8 cellular contexts compared by ENCODE assay signal in the genomic region with DNA sequence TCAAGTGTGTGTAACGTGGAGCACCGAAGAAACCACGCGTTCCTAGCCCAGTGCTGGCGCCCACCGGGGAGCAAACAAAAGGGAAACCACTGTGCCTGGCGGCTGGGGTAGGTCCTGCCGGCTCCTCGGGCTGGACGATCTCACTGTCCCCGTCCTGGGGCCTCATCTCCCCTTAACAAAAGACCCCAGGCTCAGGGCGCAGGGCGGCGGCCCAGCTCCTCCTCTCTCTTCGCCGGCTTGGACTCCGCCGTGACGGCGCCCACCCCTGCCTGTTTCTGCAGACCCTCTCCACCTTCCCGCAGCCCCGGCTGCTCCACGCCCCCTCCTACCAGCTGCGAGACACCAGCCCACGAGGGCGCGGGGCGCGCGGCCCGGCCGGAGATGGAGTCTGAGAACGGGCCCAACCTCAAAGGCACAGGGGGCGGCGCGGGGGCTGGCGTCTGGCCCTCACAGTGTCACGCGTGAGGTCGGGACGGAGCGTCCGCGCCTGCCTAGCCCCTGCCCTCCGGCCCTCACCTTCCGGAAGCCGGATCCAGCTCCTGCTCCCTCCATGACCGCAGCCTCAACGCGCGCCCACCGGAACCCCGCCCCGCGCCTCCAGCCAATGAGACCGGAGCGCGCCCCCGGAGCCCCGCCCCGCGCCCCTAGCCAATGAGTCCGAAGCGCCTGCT. TPM values are rescaled to one million over a fixed set of nuclear protein-coding genes. Genes with fewer than 3 reads are reported as not detected.
DNase-seq lines count a peak whose midpoint lies in the region; TF ChIP-seq lines count a peak whose summit lies in the region.

CENPX (minus strand) TSS at position 569 of the 671 bp plus-strand sequence; CDS start at position 552, 17 bp downstream.

- WGBS in ovary, 3 donors = 0% methylated on average over 41 to 64 of the region's 64 CpGs

- H3K4me2 ChIP-seq in SU-DHL-6 (ENCODE audit: low read depth, low read length, poor library complexity, severe bottlenecking) = peak within 1 kb of the TSS; percentile 89

- TF ChIP-seq EP300 in ovary (IDR thresholded peaks at IDR 0.05) = no peak

- H3K79me2 ChIP-seq in SU-DHL-6 (ENCODE audit: insufficient read depth, low read length) = peaks cover 25% of the 10 kb centered on the region

- TF ChIP-seq CTCF in GM20000 (IDR thresholded peaks at IDR 0.05; ENCODE audit: extremely low read depth, missing control alignments) = no peak
- TF ChIP-seq CTCF in SU-DHL-6 (IDR thresholded peaks at IDR 0.05; ENCODE audit: insufficient read depth, low read length, poor library complexity, severe bottlenecking) = no peak
- TF ChIP-seq CTCF in fibroblast of pulmonary artery (IDR thresholded peaks at IDR 0.05; ENCODE audit: low read length, missing control alignments) = no peak
- no peak for TF ChIP-seq CTCF in ovary (IDR thresholded peaks at IDR 0.05)

- no peaks in the 10 kb centered on the region for H3K9me2 ChIP-seq in SU-DHL-6 (replicated peaks; ENCODE audit: insufficient read depth, low read length)

- peak within 1 kb of the TSS; percentile 72 for H2AFZ ChIP-seq in SU-DHL-6 (ENCODE audit: low read depth, low read length, severe bottlenecking)

- intact Hi-C loops in ovary (cut with DNase I) = loop anchor here in 1 of 4 donors (10.0 kb wide), 1 partner anchor 302 kb away; no protein-coding TSS in a partner anchor

- H3K36me3 ChIP-seq in SU-DHL-6 (ENCODE audit: low read length) (no peaks in the 10 kb centered on the region), ovary (no peaks in the 10 kb centered on the region)

- H3F3A ChIP-seq in SU-DHL-6 (ENCODE audit: insufficient read depth) = 0 out of 2 replicates have a peak, but pooled peaks cover 6% of the 10 kb centered on the region

- H3K9me3 ChIP-seq in SU-DHL-6 (ENCODE audit: insufficient read depth, low read length) = no peaks in the 10 kb centered on the region
- H3K9me3 ChIP-seq in ovary = no peaks in the 10 kb centered on the region

- no peak for DNase-seq in A172 (ENCODE audit: low spot score)
- DNase-seq in GM20000 (ENCODE audit: low spot score) = peak; percentile 100
- no peak for DNase-seq in fibroblast of pulmonary artery (ENCODE audit: low read depth)
- no peak for DNase-seq in ovary
- no peak for DNase-seq in NCI-H2227 (lab: John Stamatoyannopoulos, UW; ENCODE audit: unreplicated experiment)
- no peak for DNase-seq in HK-2 (ENCODE audit: unreplicated experiment)
- no peak for DNase-seq in NCI-H510A treated with DMSO at 0.1 percent for 48 hours (lab: John Stamatoyannopoulos, UW)

- H3K9ac ChIP-seq in SU-DHL-6 (ENCODE audit: low read length) = peak within 1 kb of the TSS; percentile 99

- peak within 1 kb of the TSS; percentile 97 for H3K4me3 ChIP-seq in SU-DHL-6 (ENCODE audit: insufficient read depth, low read length, poor library complexity, severe bottlenecking)
- peak within 1 kb of the TSS; percentile 79 for H3K4me3 ChIP-seq in fibroblast of pulmonary artery (replicated peaks; ENCODE audit: low read depth, low read length)
- H3K4me3 ChIP-seq in ovary = peak within 1 kb of the TSS; percentile 95

- peaks cover 8% of the 10 kb centered on the region for H3K4me1 ChIP-seq in ovary (ENCODE audit: insufficient read depth)

- peak; percentile 44 for TF ChIP-seq POLR2A in ovary (IDR thresholded peaks at IDR 0.05)

- H3K27me3 ChIP-seq in SU-DHL-6 (ENCODE audit: low read length) (no peaks in the 10 kb centered on the region), ovary (no peaks in the 10 kb centered on the region)

- no peaks in the 10 kb centered on the region for H4K20me1 ChIP-seq in SU-DHL-6 (ENCODE audit: low read depth, low read length)

- H3K27ac ChIP-seq in SU-DHL-6 (ENCODE audit: low read depth, low read length) (peak within 1 kb of the TSS; percentile 73), ovary (peak within 1 kb of the TSS; percentile 20 to 44)

RNA-seq across cellular contexts. Expression of gene CENPX, which starts in this region (rescaled TPM):
- 155 and 163 TPM in 2 replicates for total RNA-seq in A172 (2014; rRNA removed; shearing (Covaris generic))
- total RNA-seq in ovary = 10 to 100 TPM; 27.5 to 59.7 (median 35.3) TPM
- 10 to 100 TPM in 1 of 2 donors, 1 to 10 TPM in 1; 3.3 to 68.8 TPM for polyA plus RNA-seq in ovary
